In the genomic region with DNA sequence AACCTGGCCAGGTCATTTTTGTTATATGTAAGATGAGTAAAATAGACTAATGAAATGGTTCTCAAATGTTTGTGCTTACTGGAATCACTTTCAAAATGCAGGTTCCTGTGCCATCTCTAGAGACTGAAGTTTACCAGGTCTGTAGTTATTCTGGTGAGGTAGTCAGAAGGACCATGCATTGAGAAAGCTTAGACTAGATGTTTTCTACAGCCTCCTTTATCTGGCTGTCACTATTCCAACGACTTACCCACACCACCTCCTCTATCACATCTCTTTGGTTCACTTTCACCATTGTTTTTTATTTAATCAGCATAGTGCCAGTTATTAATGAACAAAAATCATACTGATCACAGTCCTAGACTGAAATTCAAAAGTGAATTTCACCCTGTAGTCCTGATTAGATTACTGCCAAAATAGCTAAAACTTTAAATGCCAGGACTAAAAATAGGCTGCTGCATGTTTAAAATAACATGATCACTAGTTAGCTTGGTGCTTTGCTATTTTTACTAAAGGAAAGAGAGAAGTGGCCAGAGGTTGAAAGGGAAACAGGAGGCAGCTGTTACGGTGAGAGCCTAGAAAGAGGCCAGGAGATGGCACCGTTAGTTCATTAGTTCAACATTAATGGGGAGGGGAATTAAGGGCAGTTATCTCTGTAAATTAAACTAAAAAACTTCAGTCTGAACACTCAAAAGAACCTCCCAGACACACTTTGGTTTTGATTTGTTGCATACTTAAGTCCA, we compare ENCODE assay signal across 9 cellular contexts. TPM values are rescaled to one million over a fixed set of nuclear protein-coding genes. Genes with fewer than 3 reads are reported as not detected.
DNase-seq lines count a peak whose midpoint lies in the region; TF ChIP-seq lines count a peak whose summit lies in the region.
"Had no signal": no experiment of that assay in that cellular context is flagged by ENCODE, and none has a peak within 500 bp of the region (broad histone marks: within the 10 kb centered on the region; RNA-seq: fewer than 3 reads in every experiment).

No MANE protein-coding gene starts in this region.

- DNase-seq in CD4-positive, alpha-beta memory T cell = peak in 4 of 5 donors; percentile 16 to 27 (median 22)
- DNase-seq in GM20000 (ENCODE audit: low spot score) (peak; percentile 39), NB4 (ENCODE audit: low read depth) (peak; percentile 63), fibroblast of gingiva (ENCODE audit: low read depth) (peak; percentile 47), smooth muscle cell (lab: John Stamatoyannopoulos, UW; ENCODE audit: unreplicated experiment) (no peak), NCI-H1417 treated with DMSO at 0.1 percent for 48 hours (lab: John Stamatoyannopoulos, UW) (no peak), NCI-H2107 treated with DMSO at 0.1 percent for 48 hours (lab: John Stamatoyannopoulos, UW; ENCODE audit: unreplicated experiment) (no peak), glutamatergic neuron (no peak)

- no peaks in the 10 kb centered on the region for H3K27me3 Mint-ChIP-seq in CD4-positive, alpha-beta memory T cell
- H3K27me3 Mint-ChIP-seq in glutamatergic neuron (ENCODE audit: unreplicated experiment) = peaks cover 3% of the 10 kb centered on the region

- H3K79me2 ChIP-seq in smooth muscle cell (ENCODE audit: low read depth) = no peaks in the 10 kb centered on the region

- POLR2A ChIA-PET in CD4-positive, alpha-beta memory T cell (lab: Charles Lee; ENCODE audit: partially characterized antibody) = interaction anchor here (0.6 to 1.2 kb wide), 2 partner anchors 11 to 14 kb away, joined by 3 read pairs; a partner anchor contains a TSS

- no peaks in the 10 kb centered on the region for H3K4me1 ChIP-seq in CD4-positive, alpha-beta memory T cell (ENCODE audit: insufficient read depth, low read length)
- H3K4me1 ChIP-seq in smooth muscle cell (ENCODE audit: low read depth) = no peaks in the 10 kb centered on the region

- intact Hi-C loops in CD4-positive, alpha-beta memory T cell (cut with micrococcal nuclease) = loop anchor here (1.0 kb wide), 2 partner anchors 198 to 253 kb away; no protein-coding TSS in a partner anchor

- no peaks in the 10 kb centered on the region for H3K9me3 ChIP-seq in CD4-positive, alpha-beta memory T cell (ENCODE audit: control insufficient read depth in 1 of 2, low read length in 2 of 2)
- H3K9me3 ChIP-seq in smooth muscle cell (replicated peaks; ENCODE audit: low read depth) = no peaks in the 10 kb centered on the region

- no peak for TF ChIP-seq POLR2A in NB4 (IDR thresholded peaks at IDR 0.05; ENCODE audit: extremely low read depth, insufficient read length)

- peak overlapping the region in 1 of 7 donors; percentile 33 for H3K27ac Mint-ChIP-seq in CD4-positive, alpha-beta memory T cell
- H3K27ac Mint-ChIP-seq in glutamatergic neuron (ENCODE audit: unreplicated experiment) = no peak overlapping the region

- no peak overlapping the region for H3K4me3 Mint-ChIP-seq in CD4-positive, alpha-beta memory T cell
- H3K4me3 Mint-ChIP-seq in glutamatergic neuron (ENCODE audit: unreplicated experiment) = no peak overlapping the region

- TF ChIP-seq CTCF in GM20000 (IDR thresholded peaks at IDR 0.05; ENCODE audit: extremely low read depth, missing control alignments) = peak; percentile 18
- TF ChIP-seq CTCF in NB4 (IDR thresholded peaks at IDR 0.05; ENCODE audit: low read depth, low read length) = peak; percentile 40
- TF ChIP-seq CTCF in smooth muscle cell (IDR thresholded peaks at IDR 0.05; ENCODE audit: borderline replicate concordance, insufficient read depth, poor library complexity, severe bottlenecking) = peak; percentile 27
- no peak for TF ChIP-seq CTCF in glutamatergic neuron (IDR thresholded peaks at IDR 0.05; ENCODE audit: partially characterized antibody, unreplicated experiment)

- CTCF ChIA-PET in CD4-positive, alpha-beta memory T cell (lab: Charles Lee; ENCODE audit: partially characterized antibody) = interaction anchor here (0.9 to 5.7 kb wide), 6 partner anchors 13 to 254 kb away, joined by 3 to 67 read pairs (median 4); a partner anchor contains a TSS

- H3K4me3 ChIP-seq in CD4-positive, alpha-beta memory T cell (ENCODE audit: low read length in 2 of 2) = no peak overlapping the region
- H3K4me3 ChIP-seq in NB4 (ENCODE audit: low read depth, low read length) (no peak overlapping the region), smooth muscle cell (no peak overlapping the region)

- no peaks in the 10 kb centered on the region for H3K36me3 Mint-ChIP-seq in CD4-positive, alpha-beta memory T cell
- H3K36me3 Mint-ChIP-seq in glutamatergic neuron (ENCODE audit: unreplicated experiment) = no peaks in the 10 kb centered on the region

- H3K4me1 Mint-ChIP-seq in CD4-positive, alpha-beta memory T cell = peaks cover 0 to 4% (median 0%) of the 10 kb centered on the region in 4 donors
- no peaks in the 10 kb centered on the region for H3K4me1 Mint-ChIP-seq in glutamatergic neuron (ENCODE audit: low read depth, unreplicated experiment)

- H3F3A ChIP-seq in smooth muscle cell (ENCODE audit: low read depth) = no peaks in the 10 kb centered on the region

- no peaks in the 10 kb centered on the region for H3K27me3 ChIP-seq in CD4-positive, alpha-beta memory T cell (ENCODE audit: insufficient read depth, low read length)
- no peaks in the 10 kb centered on the region for H3K27me3 ChIP-seq in smooth muscle cell (ENCODE audit: low read depth)

- H3K36me3 ChIP-seq in CD4-positive, alpha-beta memory T cell (ENCODE audit: insufficient read depth, low read length) = no peaks in the 10 kb centered on the region
- no peaks in the 10 kb centered on the region for H3K36me3 ChIP-seq in smooth muscle cell (ENCODE audit: low read depth)

- H2AFZ ChIP-seq in smooth muscle cell (ENCODE audit: low read depth) = no peak overlapping the region

- no peak overlapping the region for H3K27ac ChIP-seq in CD4-positive, alpha-beta memory T cell (ENCODE audit: low read depth, low read length)
- no peak overlapping the region for H3K27ac ChIP-seq in smooth muscle cell (ENCODE audit: low read depth)
- H3K27ac ChIP-seq: HL-60 had no signal

- no peak overlapping the region for H3K4me2 ChIP-seq in smooth muscle cell

- no peak overlapping the region for H3K9ac ChIP-seq in smooth muscle cell (ENCODE audit: low read depth)

- 33% methylated on average over 3 of the region's 3 CpGs for WGBS in smooth muscle cell (ENCODE audit: low lambda C conversion rate)

- H3K9me3 Mint-ChIP-seq in CD4-positive, alpha-beta memory T cell = no peaks in the 10 kb centered on the region
- no peaks in the 10 kb centered on the region for H3K9me3 Mint-ChIP-seq in glutamatergic neuron (ENCODE audit: unreplicated experiment)

- no peaks in the 10 kb centered on the region for H4K20me1 ChIP-seq in smooth muscle cell (ENCODE audit: low read depth)

RNA-seq across cellular contexts. Expression of a gene that starts 13.9 kb away (rescaled TPM):
- total RNA-seq in CD4-positive, alpha-beta memory T cell = 10 to 100 TPM; 34.9 to 35.9 TPM
- 10 to 100 TPM in 1 of 2 donors, 1 to 10 TPM in 1; 8.2 to 11.6 TPM for polyA plus RNA-seq in CD4-positive, alpha-beta memory T cell
- 35.8 and 47.4 TPM in 2 replicates for total RNA-seq in smooth muscle cell
- polyA plus RNA-seq in smooth muscle cell = 8.8 and 11.4 TPM in 2 replicates
- 23.2 TPM for total RNA-seq in glutamatergic neuron (ENCODE audit: unreplicated experiment)

Comparison
In these comparisons a context has a peak if more than half of its experiments do, and no peak if none do; other contexts are left out.
1. DNase-seq: peak in CD4-positive, alpha-beta memory T cell (4 of 5), GM20000 (single experiment), NB4 (single experiment) and fibroblast of gingiva (single experiment); none in smooth muscle cell (single experiment), NCI-H1417 treated with DMSO at 0.1 percent for 48 hours (single experiment), NCI-H2107 treated with DMSO at 0.1 percent for 48 hours (single experiment) and glutamatergic neuron (single experiment).